In the genomic region with DNA sequence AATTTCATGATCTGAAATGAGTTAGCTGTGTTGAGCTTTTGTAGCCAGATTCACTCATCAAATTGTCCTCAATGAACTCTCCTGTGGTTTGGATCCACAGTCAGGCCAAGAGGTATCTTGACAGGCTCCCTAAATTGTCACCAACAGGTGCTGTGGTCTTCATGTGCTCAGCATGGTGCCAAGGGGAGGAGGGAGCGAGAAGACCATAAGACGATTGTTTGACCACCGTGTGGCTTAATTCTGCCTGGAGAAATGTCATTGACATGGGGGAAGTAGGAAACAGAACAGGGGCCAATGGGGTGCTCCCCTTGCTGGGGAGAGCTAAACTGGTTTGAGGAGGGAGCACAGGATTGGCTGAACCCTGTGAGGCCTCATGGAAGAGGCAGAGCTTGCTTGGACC, we compare ENCODE assay signal across 20 cellular contexts.
"Had no signal": no experiment of that assay in that cellular context is flagged by ENCODE, and none has a peak within 500 bp of the region (broad histone marks: within the 10 kb centered on the region; RNA-seq: fewer than 3 reads in every experiment).

No MANE protein-coding gene starts in this region.

- H3K27ac ChIP-seq: coronary artery, dorsolateral prefrontal cortex, esophagus squamous epithelium, gastrocnemius medialis, heart right ventricle, left lung, lower lobe of right lung had no signal

- H3K4me1 ChIP-seq: esophagus squamous epithelium, gastrocnemius medialis, heart right ventricle, left lung, lower lobe of right lung had no signal

- DNase-seq: dermis blood vessel endothelial cell; dorsolateral prefrontal cortex; effector CD4-positive, alpha-beta T cell; effector memory CD4-positive, alpha-beta T cell; esophagus squamous epithelium; foreskin fibroblast; foreskin melanocyte; gastrocnemius medialis; glutamatergic neuron; head of caudate nucleus; heart right ventricle; hippocampal formation; left cardiac atrium; left lung; left ventricle myocardium superior; lower lobe of right lung; mesenchymal stem cell; mucosa of descending colon; naive thymus-derived CD4-positive, alpha-beta T cell had no signal

- H3K27me3 ChIP-seq: gastrocnemius medialis had no signal

- H3K4me3 ChIP-seq: coronary artery, dorsolateral prefrontal cortex, esophagus squamous epithelium, gastrocnemius medialis, heart right ventricle, left lung, lower lobe of right lung, mucosa of descending colon had no signal

- H3K9me3 ChIP-seq: esophagus squamous epithelium, gastrocnemius medialis, left lung, lower lobe of right lung, mucosa of descending colon had no signal

- H3K36me3 ChIP-seq: esophagus squamous epithelium, gastrocnemius medialis, heart right ventricle, left lung, lower lobe of right lung had no signal
